14 cellular contexts compared by ENCODE assay signal in the genomic region with DNA sequence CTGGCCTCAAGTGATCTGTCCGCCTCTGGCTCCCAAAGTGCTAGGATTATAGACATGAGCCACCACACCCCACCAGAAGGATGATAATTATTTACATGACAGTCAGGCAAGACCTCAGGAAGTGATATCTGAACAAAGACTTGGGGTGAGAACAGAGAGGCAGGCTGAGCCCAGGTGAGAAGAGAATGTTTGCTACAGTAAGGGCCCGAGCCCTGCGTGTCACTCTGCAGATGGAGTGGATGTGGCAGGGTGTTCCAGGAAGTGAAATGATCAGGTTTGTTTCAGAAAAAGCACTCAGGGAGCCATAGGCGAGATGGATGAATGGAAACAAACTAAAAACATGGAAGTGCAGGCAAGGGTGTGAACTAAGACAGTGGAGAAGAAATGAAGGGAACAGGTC. TPM values are rescaled to one million over a fixed set of nuclear protein-coding genes. Genes with fewer than 3 reads are reported as not detected.
DNase-seq lines count a peak whose midpoint lies in the region; ATAC-seq and TF ChIP-seq lines count a peak whose summit lies in the region.
"Had no signal": no experiment of that assay in that cellular context is flagged by ENCODE, and none has a peak within 500 bp of the region (broad histone marks: within the 10 kb centered on the region; RNA-seq: fewer than 3 reads in every experiment).

No MANE protein-coding gene starts in this region.

- intact Hi-C loops in mucosa of descending colon (cut with DNase I, micrococcal nuclease), result no loop called here

- 86% methylated on average over 4 of the region's 4 CpGs for WGBS in upper lobe of left lung, 2 donors

- H3K36me3 Mint-ChIP-seq in CD8-positive, alpha-beta memory T cell, result peaks cover 0 to 5% (median 2%) of the 10 kb centered on the region in 3 donors
- peaks cover 6% of the 10 kb centered on the region for H3K36me3 Mint-ChIP-seq in activated T-cell treated with anti-CD3 and anti-CD28 coated beads, Interleukin-2, amount 50 U/mL, for 4 hours (ENCODE audit: insufficient read depth)

- H3K4me1 ChIP-seq in CD8-positive, alpha-beta memory T cell (ENCODE audit: insufficient read depth, low read length), result peaks cover 59% of the 10 kb centered on the region
- H3K4me1 ChIP-seq in mucosa of descending colon (ENCODE audit: low read depth) (no peaks in the 10 kb centered on the region), upper lobe of left lung (no peaks in the 10 kb centered on the region)

- H3K27me3 Mint-ChIP-seq in CD8-positive, alpha-beta memory T cell, result no peaks in the 10 kb centered on the region
- H3K27me3 Mint-ChIP-seq in activated T-cell treated with anti-CD3 and anti-CD28 coated beads, Interleukin-2, amount 50 U/mL, for 4 hours (ENCODE audit: low read depth), result no peaks in the 10 kb centered on the region

- H3K27me3 ChIP-seq in CD8-positive, alpha-beta memory T cell (ENCODE audit: insufficient read depth, low read length, poor library complexity, severe bottlenecking), result no peaks in the 10 kb centered on the region
- no peaks in the 10 kb centered on the region for H3K27me3 ChIP-seq in upper lobe of left lung
- H3K27me3 ChIP-seq: stomach had no signal

- no peak for TF ChIP-seq POLR2A in upper lobe of left lung (IDR thresholded peaks at IDR 0.05)

- H3K4me3 Mint-ChIP-seq in CD8-positive, alpha-beta memory T cell, result peak overlapping the region; percentile 36 to 75 (median 72)
- peak overlapping the region; percentile 66 for H3K4me3 Mint-ChIP-seq in activated T-cell treated with anti-CD3 and anti-CD28 coated beads, Interleukin-2, amount 50 U/mL, for 4 hours

- no peak for TF ChIP-seq EP300 in upper lobe of left lung (IDR thresholded peaks at IDR 0.05)

- no peaks in the 10 kb centered on the region for H3K9me3 Mint-ChIP-seq in CD8-positive, alpha-beta memory T cell
- no peaks in the 10 kb centered on the region for H3K9me3 Mint-ChIP-seq in activated T-cell treated with anti-CD3 and anti-CD28 coated beads, Interleukin-2, amount 50 U/mL, for 4 hours

- no peak for TF ChIP-seq CTCF in mucosa of descending colon (IDR thresholded peaks at IDR 0.05)
- TF ChIP-seq CTCF in upper lobe of left lung (IDR thresholded peaks at IDR 0.05), result no peak

- POLR2A ChIA-PET in CD8-positive, alpha-beta memory T cell (lab: Charles Lee), result interaction anchor here (0.6 kb wide), 3 partner anchors 22 to 460 kb away, joined by 3 to 6 read pairs (median 4); no protein-coding TSS in a partner anchor

- CTCF ChIA-PET in CD8-positive, alpha-beta memory T cell (lab: Charles Lee), result interaction anchor here (1.4 kb wide), 1 partner anchor 267 kb away, joined by 3 read pairs; no protein-coding TSS in a partner anchor

- H3K27ac ChIP-seq in CD8-positive, alpha-beta memory T cell (ENCODE audit: low read depth, low read length), result peak overlapping the region; percentile 7
- no peak overlapping the region for H3K27ac ChIP-seq in upper lobe of left lung
- H3K27ac ChIP-seq: coronary artery, stomach had no signal

- peak; percentile 41 for ATAC-seq in HG02870 (IDR thresholded peaks at IDR 0.05; ENCODE audit: unreplicated experiment)
- ATAC-seq in activated T-cell treated with anti-CD3 and anti-CD28 coated beads, Interleukin-2, amount 50 U/mL, for 4 hours, result peak; percentile 60 to 64
- peak; percentile 56 for ATAC-seq in mucosa of descending colon
- ATAC-seq in HG03280 (IDR thresholded peaks at IDR 0.05; ENCODE audit: unreplicated experiment), result no peak
- no peak for ATAC-seq in HG03108 (IDR thresholded peaks at IDR 0.05; ENCODE audit: unreplicated experiment)
- no peak for ATAC-seq in upper lobe of left lung (ENCODE audit: low FRiP score in 2 of 2)
- ATAC-seq: PC-3 had no signal

- no peaks in the 10 kb centered on the region for H3K36me3 ChIP-seq in CD8-positive, alpha-beta memory T cell (ENCODE audit: insufficient read depth, low read length)
- H3K36me3 ChIP-seq in mucosa of descending colon (ENCODE audit: low read depth) (no peaks in the 10 kb centered on the region), upper lobe of left lung (no peaks in the 10 kb centered on the region)
- H3K36me3 ChIP-seq: stomach had no signal

- peak in 3 of 5 donors; percentile 27 to 58 (median 35) for DNase-seq in CD8-positive, alpha-beta memory T cell
- DNase-seq in activated T-cell treated with anti-CD3 and anti-CD28 coated beads, Interleukin-2, amount 50 U/mL, for 4 hours, result no peak
- no peak for DNase-seq in mucosa of descending colon
- no peak for DNase-seq in upper lobe of left lung
- DNase-seq: GOT3, hypothalamus, NCI-H1092, NCI-H446, PC-3, stomach had no signal

- no peak overlapping the region for H3K4me3 ChIP-seq in CD8-positive, alpha-beta memory T cell (ENCODE audit: low read length)
- H3K4me3 ChIP-seq in mucosa of descending colon (no peak overlapping the region), upper lobe of left lung (no peak overlapping the region)
- H3K4me3 ChIP-seq: coronary artery, stomach had no signal

- peaks cover 52 to 82% (median 70%) of the 10 kb centered on the region in 3 donors for H3K4me1 Mint-ChIP-seq in CD8-positive, alpha-beta memory T cell
- peaks cover 63% of the 10 kb centered on the region for H3K4me1 Mint-ChIP-seq in activated T-cell treated with anti-CD3 and anti-CD28 coated beads, Interleukin-2, amount 50 U/mL, for 4 hours (ENCODE audit: low read depth)

- H3K9me3 ChIP-seq in CD8-positive, alpha-beta memory T cell (ENCODE audit: low read length), result no peaks in the 10 kb centered on the region
- H3K9me3 ChIP-seq in mucosa of descending colon, result no peaks in the 10 kb centered on the region
- no peaks in the 10 kb centered on the region for H3K9me3 ChIP-seq in upper lobe of left lung
- H3K9me3 ChIP-seq: stomach had no signal

- peak overlapping the region; percentile 77 to 97 (median 93) for H3K27ac Mint-ChIP-seq in CD8-positive, alpha-beta memory T cell

RNA-seq across cellular contexts. Expression of gene SFMBT2, which starts 22.2 kb away (rescaled TPM):
- 10 to 100 TPM; 17.4 to 18.3 TPM for total RNA-seq in CD8-positive, alpha-beta memory T cell
- polyA plus RNA-seq in CD8-positive, alpha-beta memory T cell, result 4.9 TPM
- 10 to 100 TPM; 16.4 to 22.0 (median 20.6) TPM for total RNA-seq in activated T-cell treated with anti-CD3 and anti-CD28 coated beads, Interleukin-2, amount 50 U/mL, for 4 hours
- total RNA-seq in mucosa of descending colon (1 to 10 TPM; 3.9 to 8.8 (median 5.7) TPM), upper lobe of left lung (10 to 100 TPM in 3 of 6 donors, 1 to 10 TPM in 3; 6.2 to 14.6 (median 10.2) TPM)

Comparison
In these comparisons a context has a peak if more than half of its experiments do, and no peak if none do; other contexts are left out.
1. DNase-seq: peak in CD8-positive, alpha-beta memory T cell (3 of 5); none in activated T-cell treated with anti-CD3 and anti-CD28 coated beads, Interleukin-2, amount 50 U/mL, for 4 hours (single experiment), mucosa of descending colon (0 of 3) and upper lobe of left lung (0 of 2).
2. ATAC-seq: peak in HG02870 (single experiment), activated T-cell treated with anti-CD3 and anti-CD28 coated beads, Interleukin-2, amount 50 U/mL, for 4 hours (2 of 2) and mucosa of descending colon (single experiment); none in HG03280 (single experiment), HG03108 (single experiment) and upper lobe of left lung (0 of 2).